1 cellular context compared by ENCODE assay signal in the genomic region with DNA sequence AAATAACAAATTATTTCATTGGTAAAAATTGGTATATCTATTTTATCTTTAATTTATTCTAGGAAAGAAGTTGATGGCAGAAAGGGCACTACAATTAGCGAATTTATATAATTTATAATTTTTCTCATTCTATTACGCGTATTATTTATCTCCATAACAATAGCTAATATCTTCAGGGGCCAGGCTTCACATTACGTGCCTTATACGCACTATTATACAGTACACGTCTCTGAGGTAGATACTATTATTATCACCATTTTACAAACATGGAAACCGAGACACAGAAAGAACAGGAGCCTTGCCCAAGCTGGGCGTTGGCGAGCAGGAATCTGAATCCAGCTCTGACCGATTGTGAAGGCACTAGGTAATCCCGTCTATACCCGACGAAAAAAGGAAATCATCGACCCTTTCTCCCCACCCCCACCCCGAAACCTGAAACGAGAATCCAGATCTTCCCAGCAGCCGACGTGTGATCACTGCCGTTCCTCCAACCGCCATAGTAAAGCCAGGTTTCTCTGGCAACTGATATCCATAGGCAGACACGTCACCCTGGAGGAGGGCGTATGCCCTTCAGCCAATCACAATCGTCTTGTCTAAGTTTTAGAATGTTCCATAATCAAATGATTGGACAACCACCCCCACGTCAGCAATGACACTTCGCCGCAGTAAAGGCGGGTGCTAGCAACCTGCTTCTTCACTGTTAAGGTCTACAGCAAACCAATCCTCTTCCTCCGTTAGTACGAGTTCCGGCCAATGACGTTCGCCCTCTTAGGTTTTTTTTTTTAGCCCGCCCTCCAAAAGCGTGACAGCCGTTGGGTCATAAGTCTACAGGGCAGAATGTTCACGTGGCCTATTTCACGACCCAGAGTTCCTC.
TF ChIP-seq lines count a peak whose summit lies in the region.

A gene with protein sequence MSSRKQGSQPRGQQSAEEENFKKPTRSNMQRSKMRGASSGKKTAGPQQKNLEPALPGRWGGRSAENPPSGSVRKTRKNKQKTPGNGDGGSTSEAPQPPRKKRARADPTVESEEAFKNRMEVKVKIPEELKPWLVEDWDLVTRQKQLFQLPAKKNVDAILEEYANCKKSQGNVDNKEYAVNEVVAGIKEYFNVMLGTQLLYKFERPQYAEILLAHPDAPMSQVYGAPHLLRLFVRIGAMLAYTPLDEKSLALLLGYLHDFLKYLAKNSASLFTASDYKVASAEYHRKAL (minus strand): TSS at position 501 of the 874 bp plus-strand sequence. CDS start 9,672 bp downstream, outside the sequence.

TF ChIP-seq in HepG2, 621 proteins besides CTCF, POLR2A, EP300 and RAD21 (continued from another document and continues in another):
- TF ChIP-seq, protein P1, sequence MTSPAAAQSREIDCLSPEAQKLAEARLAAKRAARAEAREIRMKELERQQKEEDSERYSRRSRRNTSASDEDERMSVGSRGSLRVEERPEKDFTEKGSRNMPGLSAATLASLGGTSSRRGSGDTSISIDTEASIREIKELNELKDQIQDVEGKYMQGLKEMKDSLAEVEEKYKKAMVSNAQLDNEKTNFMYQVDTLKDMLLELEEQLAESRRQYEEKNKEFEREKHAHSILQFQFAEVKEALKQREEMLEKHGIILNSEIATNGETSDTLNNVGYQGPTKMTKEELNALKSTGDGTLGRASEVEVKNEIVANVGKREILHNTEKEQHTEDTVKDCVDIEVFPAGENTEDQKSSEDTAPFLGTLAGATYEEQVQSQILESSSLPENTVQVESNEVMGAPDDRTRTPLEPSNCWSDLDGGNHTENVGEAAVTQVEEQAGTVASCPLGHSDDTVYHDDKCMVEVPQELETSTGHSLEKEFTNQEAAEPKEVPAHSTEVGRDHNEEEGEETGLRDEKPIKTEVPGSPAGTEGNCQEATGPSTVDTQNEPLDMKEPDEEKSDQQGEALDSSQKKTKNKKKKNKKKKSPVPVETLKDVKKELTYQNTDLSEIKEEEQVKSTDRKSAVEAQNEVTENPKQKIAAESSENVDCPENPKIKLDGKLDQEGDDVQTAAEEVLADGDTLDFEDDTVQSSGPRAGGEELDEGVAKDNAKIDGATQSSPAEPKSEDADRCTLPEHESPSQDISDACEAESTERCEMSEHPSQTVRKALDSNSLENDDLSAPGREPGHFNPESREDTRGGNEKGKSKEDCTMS (CRISPR knock-in tag; conservative IDR thresholded peaks at IDR 0.05): no peak
- TF ChIP-seq MAF1 (CRISPR knock-in tag; IDR thresholded peaks at IDR 0.05; ENCODE audit: borderline replicate concordance): no peak
- no peak for TF ChIP-seq TAF15 (IDR thresholded peaks at IDR 0.05; ENCODE audit: low read depth, low read length, poor library complexity, severe bottlenecking)
- TF ChIP-seq GATAD1 (CRISPR knock-in tag; IDR thresholded peaks at IDR 0.05): no peak
- no peak for TF ChIP-seq ZNF34 (CRISPR knock-in tag; IDR thresholded peaks at IDR 0.05; ENCODE audit: borderline replicate concordance)
- no peak for TF ChIP-seq MIER2 (CRISPR knock-in tag; IDR thresholded peaks at IDR 0.05)
- no peak for TF ChIP-seq REXO4 (CRISPR knock-in tag; IDR thresholded peaks at IDR 0.05; ENCODE audit: borderline replicate concordance)
- no peak for TF ChIP-seq ZNF205 (CRISPR knock-in tag; IDR thresholded peaks at IDR 0.05)
- no peak for TF ChIP-seq NR2F6 (IDR thresholded peaks at IDR 0.05)
- TF ChIP-seq NR2F6 (CRISPR knock-in tag; IDR thresholded peaks at IDR 0.05): no peak
- peak; percentile 31; the same call in 1 of the 2 replicates for TF ChIP-seq BHLHE40 (IDR thresholded peaks at IDR 0.05; ENCODE audit: low read length)
- TF ChIP-seq NAIF1 (CRISPR knock-in tag; IDR thresholded peaks at IDR 0.05; ENCODE audit: borderline replicate concordance): no peak
- no peak for TF ChIP-seq ZNF235 (CRISPR knock-in tag; IDR thresholded peaks at IDR 0.05; ENCODE audit: borderline replicate concordance)
- TF ChIP-seq MXI1 (IDR thresholded peaks at IDR 0.05; ENCODE audit: borderline replicate concordance, low read depth, low read length): peak; percentile 31; the same call in 1 of the 3 replicates
- TF ChIP-seq HOXA3 (CRISPR knock-in tag; IDR thresholded peaks at IDR 0.05): peak; percentile 35
- TF ChIP-seq CHD4 (IDR thresholded peaks at IDR 0.05; ENCODE audit: borderline replicate concordance, low read length): no peak
- TF ChIP-seq KLF9 (CRISPR knock-in tag; IDR thresholded peaks at IDR 0.05; ENCODE audit: low read depth): no peak
- TF ChIP-seq, protein P2, sequence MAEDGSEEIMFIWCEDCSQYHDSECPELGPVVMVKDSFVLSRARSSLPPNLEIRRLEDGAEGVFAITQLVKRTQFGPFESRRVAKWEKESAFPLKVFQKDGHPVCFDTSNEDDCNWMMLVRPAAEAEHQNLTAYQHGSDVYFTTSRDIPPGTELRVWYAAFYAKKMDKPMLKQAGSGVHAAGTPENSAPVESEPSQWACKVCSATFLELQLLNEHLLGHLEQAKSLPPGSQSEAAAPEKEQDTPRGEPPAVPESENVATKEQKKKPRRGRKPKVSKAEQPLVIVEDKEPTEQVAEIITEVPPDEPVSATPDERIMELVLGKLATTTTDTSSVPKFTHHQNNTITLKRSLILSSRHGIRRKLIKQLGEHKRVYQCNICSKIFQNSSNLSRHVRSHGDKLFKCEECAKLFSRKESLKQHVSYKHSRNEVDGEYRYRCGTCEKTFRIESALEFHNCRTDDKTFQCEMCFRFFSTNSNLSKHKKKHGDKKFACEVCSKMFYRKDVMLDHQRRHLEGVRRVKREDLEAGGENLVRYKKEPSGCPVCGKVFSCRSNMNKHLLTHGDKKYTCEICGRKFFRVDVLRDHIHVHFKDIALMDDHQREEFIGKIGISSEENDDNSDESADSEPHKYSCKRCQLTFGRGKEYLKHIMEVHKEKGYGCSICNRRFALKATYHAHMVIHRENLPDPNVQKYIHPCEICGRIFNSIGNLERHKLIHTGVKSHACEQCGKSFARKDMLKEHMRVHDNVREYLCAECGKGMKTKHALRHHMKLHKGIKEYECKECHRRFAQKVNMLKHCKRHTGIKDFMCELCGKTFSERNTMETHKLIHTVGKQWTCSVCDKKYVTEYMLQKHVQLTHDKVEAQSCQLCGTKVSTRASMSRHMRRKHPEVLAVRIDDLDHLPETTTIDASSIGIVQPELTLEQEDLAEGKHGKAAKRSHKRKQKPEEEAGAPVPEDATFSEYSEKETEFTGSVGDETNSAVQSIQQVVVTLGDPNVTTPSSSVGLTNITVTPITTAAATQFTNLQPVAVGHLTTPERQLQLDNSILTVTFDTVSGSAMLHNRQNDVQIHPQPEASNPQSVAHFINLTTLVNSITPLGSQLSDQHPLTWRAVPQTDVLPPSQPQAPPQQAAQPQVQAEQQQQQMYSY (CRISPR knock-in tag; IDR thresholded peaks at IDR 0.05): peak; percentile 86
- no peak for TF ChIP-seq PHF21A (CRISPR knock-in tag; IDR thresholded peaks at IDR 0.05)
- TF ChIP-seq MLLT10 (CRISPR knock-in tag; IDR thresholded peaks at IDR 0.05): no peak
- TF ChIP-seq, protein P3, sequence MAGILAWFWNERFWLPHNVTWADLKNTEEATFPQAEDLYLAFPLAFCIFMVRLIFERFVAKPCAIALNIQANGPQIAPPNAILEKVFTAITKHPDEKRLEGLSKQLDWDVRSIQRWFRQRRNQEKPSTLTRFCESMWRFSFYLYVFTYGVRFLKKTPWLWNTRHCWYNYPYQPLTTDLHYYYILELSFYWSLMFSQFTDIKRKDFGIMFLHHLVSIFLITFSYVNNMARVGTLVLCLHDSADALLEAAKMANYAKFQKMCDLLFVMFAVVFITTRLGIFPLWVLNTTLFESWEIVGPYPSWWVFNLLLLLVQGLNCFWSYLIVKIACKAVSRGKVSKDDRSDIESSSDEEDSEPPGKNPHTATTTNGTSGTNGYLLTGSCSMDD (CRISPR knock-in tag; IDR thresholded peaks at IDR 0.05): no peak
- TF ChIP-seq PHB2 (IDR thresholded peaks at IDR 0.05; ENCODE audit: partially characterized antibody): no peak
- no peak for TF ChIP-seq ZNF224 (CRISPR knock-in tag; IDR thresholded peaks at IDR 0.05)
- TF ChIP-seq ZMYM4 (CRISPR knock-in tag; IDR thresholded peaks at IDR 0.05): no peak
- TF ChIP-seq, protein P4, sequence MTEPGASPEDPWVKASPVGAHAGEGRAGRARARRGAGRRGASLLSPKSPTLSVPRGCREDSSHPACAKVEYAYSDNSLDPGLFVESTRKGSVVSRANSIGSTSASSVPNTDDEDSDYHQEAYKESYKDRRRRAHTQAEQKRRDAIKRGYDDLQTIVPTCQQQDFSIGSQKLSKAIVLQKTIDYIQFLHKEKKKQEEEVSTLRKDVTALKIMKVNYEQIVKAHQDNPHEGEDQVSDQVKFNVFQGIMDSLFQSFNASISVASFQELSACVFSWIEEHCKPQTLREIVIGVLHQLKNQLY (CRISPR knock-in tag; IDR thresholded peaks at IDR 0.05): no peak; the same call in 1 of the 2 replicates
- no peak for TF ChIP-seq EEA1 (CRISPR knock-in tag; IDR thresholded peaks at IDR 0.05; ENCODE audit: borderline replicate concordance)
- no peak for TF ChIP-seq HOXA7 (CRISPR knock-in tag; IDR thresholded peaks at IDR 0.05)
- TF ChIP-seq, protein P5, sequence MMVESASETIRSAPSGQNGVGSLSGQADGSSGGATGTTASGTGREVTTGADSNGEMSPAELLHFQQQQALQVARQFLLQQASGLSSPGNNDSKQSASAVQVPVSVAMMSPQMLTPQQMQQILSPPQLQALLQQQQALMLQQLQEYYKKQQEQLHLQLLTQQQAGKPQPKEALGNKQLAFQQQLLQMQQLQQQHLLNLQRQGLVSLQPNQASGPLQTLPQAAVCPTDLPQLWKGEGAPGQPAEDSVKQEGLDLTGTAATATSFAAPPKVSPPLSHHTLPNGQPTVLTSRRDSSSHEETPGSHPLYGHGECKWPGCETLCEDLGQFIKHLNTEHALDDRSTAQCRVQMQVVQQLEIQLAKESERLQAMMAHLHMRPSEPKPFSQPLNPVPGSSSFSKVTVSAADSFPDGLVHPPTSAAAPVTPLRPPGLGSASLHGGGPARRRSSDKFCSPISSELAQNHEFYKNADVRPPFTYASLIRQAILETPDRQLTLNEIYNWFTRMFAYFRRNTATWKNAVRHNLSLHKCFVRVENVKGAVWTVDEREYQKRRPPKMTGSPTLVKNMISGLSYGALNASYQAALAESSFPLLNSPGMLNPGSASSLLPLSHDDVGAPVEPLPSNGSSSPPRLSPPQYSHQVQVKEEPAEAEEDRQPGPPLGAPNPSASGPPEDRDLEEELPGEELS (CRISPR knock-in tag; IDR thresholded peaks at IDR 0.05): no peak
- TF ChIP-seq, protein P6, sequence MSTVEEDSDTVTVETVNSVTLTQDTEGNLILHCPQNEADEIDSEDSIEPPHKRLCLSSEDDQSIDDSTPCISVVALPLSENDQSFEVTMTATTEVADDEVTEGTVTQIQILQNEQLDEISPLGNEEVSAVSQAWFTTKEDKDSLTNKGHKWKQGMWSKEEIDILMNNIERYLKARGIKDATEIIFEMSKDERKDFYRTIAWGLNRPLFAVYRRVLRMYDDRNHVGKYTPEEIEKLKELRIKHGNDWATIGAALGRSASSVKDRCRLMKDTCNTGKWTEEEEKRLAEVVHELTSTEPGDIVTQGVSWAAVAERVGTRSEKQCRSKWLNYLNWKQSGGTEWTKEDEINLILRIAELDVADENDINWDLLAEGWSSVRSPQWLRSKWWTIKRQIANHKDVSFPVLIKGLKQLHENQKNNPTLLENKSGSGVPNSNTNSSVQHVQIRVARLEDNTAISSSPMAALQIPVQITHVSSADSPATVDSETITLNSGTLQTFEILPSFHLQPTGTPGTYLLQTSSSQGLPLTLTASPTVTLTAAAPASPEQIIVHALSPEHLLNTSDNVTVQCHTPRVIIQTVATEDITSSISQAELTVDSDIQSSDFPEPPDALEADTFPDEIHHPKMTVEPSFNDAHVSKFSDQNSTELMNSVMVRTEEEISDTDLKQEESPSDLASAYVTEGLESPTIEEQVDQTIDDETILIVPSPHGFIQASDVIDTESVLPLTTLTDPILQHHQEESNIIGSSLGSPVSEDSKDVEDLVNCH (CRISPR knock-in tag; IDR thresholded peaks at IDR 0.05): no peak
- 0 out of 2 replicates have a peak, but pooled peaks have one; percentile 15 for TF ChIP-seq THAP11 (CRISPR knock-in tag; IDR thresholded peaks at IDR 0.05)
- TF ChIP-seq GTF3A (CRISPR knock-in tag; conservative IDR thresholded peaks at IDR 0.05): no peak
- TF ChIP-seq, protein P7, sequence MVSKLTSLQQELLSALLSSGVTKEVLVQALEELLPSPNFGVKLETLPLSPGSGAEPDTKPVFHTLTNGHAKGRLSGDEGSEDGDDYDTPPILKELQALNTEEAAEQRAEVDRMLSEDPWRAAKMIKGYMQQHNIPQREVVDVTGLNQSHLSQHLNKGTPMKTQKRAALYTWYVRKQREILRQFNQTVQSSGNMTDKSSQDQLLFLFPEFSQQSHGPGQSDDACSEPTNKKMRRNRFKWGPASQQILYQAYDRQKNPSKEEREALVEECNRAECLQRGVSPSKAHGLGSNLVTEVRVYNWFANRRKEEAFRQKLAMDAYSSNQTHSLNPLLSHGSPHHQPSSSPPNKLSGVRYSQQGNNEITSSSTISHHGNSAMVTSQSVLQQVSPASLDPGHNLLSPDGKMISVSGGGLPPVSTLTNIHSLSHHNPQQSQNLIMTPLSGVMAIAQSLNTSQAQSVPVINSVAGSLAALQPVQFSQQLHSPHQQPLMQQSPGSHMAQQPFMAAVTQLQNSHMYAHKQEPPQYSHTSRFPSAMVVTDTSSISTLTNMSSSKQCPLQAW (CRISPR knock-in tag; IDR thresholded peaks at IDR 0.05): peak; percentile 17; the same call in 1 of the 2 replicates
- TF ChIP-seq ATF1 (CRISPR knock-in tag; IDR thresholded peaks at IDR 0.05): peak; percentile 96
- no peak for TF ChIP-seq ZBTB38 (CRISPR knock-in tag; IDR thresholded peaks at IDR 0.05)
- TF ChIP-seq, protein P8, sequence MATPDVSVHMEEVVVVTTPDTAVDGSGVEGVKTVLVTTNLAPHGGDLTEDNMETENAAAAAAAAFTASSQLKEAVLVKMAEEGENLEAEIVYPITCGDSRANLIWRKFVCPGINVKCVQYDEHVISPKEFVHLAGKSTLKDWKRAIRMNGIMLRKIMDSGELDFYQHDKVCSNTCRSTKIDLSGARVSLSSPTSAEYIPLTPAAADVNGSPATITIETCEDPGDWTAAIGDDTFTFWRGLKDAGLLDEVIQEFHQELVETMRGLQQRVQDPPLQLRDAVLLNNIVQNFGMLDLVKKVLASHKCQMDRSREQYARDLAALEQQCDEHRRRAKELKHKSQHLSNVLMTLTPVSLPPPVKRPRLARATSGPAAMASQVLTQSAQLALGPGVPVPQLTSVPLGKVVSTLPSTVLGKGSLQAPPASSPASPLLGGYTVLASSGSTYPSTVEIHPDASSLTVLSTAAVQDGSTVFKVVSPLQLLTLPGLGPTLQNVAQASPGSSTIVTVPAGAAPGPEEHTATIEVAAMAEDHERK (CRISPR knock-in tag; IDR thresholded peaks at IDR 0.05; ENCODE audit: low read depth): no peak
- TF ChIP-seq KDM5A (IDR thresholded peaks at IDR 0.05; ENCODE audit: borderline replicate concordance, low read length): peak; percentile 50; the same call in 1 of the 2 replicates
- TF ChIP-seq CCAR2 (optimal IDR thresholded peaks at IDR 0.05; ENCODE audit: low read depth, low read length): no peak
- no peak for TF ChIP-seq NONO (IDR thresholded peaks at IDR 0.05)
- TF ChIP-seq NONO (CRISPR knock-in tag; conservative IDR thresholded peaks at IDR 0.05): no peak
- TF ChIP-seq ZC3H13 (CRISPR knock-in tag; IDR thresholded peaks at IDR 0.05): no peak
- TF ChIP-seq HNRNPUL1 (IDR thresholded peaks at IDR 0.05; ENCODE audit: low read depth, low read length): no peak
- no peak for TF ChIP-seq HIVEP1 (CRISPR knock-in tag; IDR thresholded peaks at IDR 0.05)
- no peak for TF ChIP-seq ZNF629 (CRISPR knock-in tag; conservative IDR thresholded peaks at IDR 0.05)
- TF ChIP-seq PHF20 (CRISPR knock-in tag; IDR thresholded peaks at IDR 0.05): no peak
- TF ChIP-seq ZNF790 (CRISPR knock-in tag; IDR thresholded peaks at IDR 0.05; ENCODE audit: borderline replicate concordance): no peak
- TF ChIP-seq YEATS4 (CRISPR knock-in tag; IDR thresholded peaks at IDR 0.05; ENCODE audit: borderline replicate concordance): no peak
- TF ChIP-seq, protein P9, sequence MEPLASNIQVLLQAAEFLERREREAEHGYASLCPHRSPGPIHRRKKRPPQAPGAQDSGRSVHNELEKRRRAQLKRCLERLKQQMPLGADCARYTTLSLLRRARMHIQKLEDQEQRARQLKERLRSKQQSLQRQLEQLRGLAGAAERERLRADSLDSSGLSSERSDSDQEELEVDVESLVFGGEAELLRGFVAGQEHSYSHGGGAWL (CRISPR knock-in tag; IDR thresholded peaks at IDR 0.05): no peak
